Comparison of ENCODE assay signal across 28 cellular contexts in the genomic region with DNA sequence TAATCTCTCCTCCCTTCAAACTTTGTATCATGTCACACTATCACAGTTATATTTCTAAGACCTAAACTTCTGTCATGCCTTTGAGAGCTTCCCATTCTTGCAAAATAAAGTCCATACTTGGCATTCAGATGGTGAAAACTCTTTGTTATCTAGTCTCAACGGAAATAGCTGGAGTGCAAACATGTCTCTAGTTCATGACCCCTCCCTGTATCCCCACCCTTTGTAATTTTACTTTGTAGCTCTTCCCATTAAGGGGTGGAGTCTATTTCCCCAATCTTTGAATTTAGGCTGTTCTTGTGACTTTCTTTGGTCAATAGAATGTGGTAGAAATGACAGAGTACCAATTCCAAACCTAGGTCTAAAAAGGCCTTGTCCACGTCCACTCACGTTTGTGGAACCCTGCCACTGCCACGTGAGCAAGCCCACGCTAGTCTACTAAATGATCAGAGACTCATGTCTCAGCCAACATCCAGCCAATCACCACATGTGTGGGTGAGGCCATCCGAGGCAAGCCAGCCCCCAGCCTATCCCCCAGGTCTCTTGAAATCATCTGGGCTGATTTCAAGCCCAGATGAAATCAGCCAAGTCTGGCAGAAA. TPM values are rescaled to one million over a fixed set of nuclear protein-coding genes. Genes with fewer than 3 reads are reported as not detected.
"Had no signal": no experiment of that assay in that cellular context is flagged by ENCODE, and none has a peak within 500 bp of the region (broad histone marks: within the 10 kb centered on the region; RNA-seq: fewer than 3 reads in every experiment).

No MANE protein-coding gene starts in this region.

- DNase-seq: activated CD4-positive, alpha-beta T cell treated with anti-CD3 and anti-CD28 coated beads for 48 hours; activated CD4-positive, alpha-beta T cell treated with anti-CD3 and anti-CD28 coated beads, Interleukin-2, amount 50 U/mL, for 4 hours; activated CD4-positive, CD25-positive, alpha-beta regulatory T cell treated with anti-CD3 and anti-CD28 coated beads, Interleukin-2, amount 50 U/mL, for 72 hours; activated CD8-positive, alpha-beta memory T cell treated with anti-CD3 and anti-CD28 coated beads, Interleukin-2, amount 10 ng/mL, durations not matched to agents 7 days and 5 days; activated CD8-positive, alpha-beta T cell treated with anti-CD3 and anti-CD28 coated beads, Interleukin-2, amount 10 ng/mL, durations not matched to agents 7 days and 5 days; activated effector memory CD4-positive, alpha-beta T cell treated with Interleukin-2 at 50 U/mL for 16 hours; activated naive CD4-positive, alpha-beta T cell; activated T-cell treated with anti-CD3 and anti-CD28 coated beads, Interleukin-2, amount 50 U/mL, for 24 hours; aorta; central memory CD4-positive, alpha-beta T cell; Kasumi-1; NCI-H1048; NCI-H1417; NCI-H1930; NCI-H2171 treated with DMSO at 0.1 percent for 48 hours; NCI-H510A; NCI-H526 treated with DMSO at 0.1 percent for 48 hours; NCI-H82; NK-92 treated with Interleukin-12 subunit alpha and Interleukin-12 subunit beta, amount 100 ng/mL, for 24 hours; PC-3; SIG-M5; T-helper 2 cell; T1000 had no signal

RNA-seq across cellular contexts. Expression of a gene that starts 23.4 kb away (rescaled TPM):
- total RNA-seq: activated CD8-positive, alpha-beta memory T cell treated with anti-CD3 and anti-CD28 coated beads, Interleukin-2, amount 10 ng/mL, durations not matched to agents 7 days and 5 days; activated CD8-positive, alpha-beta T cell treated with anti-CD3 and anti-CD28 coated beads, Interleukin-2, amount 10 ng/mL, durations not matched to agents 7 days and 5 days; activated T-helper 1 cell treated with anti-CD3 and anti-CD28 coated beads, Interleukin-12 subunit alpha, Interleukin-12 subunit beta, Interleukin-2, Interleukin-4 antibody, amounts not matched to agents 30 ng/mL and 10 ng/mL and 1 ng/mL, durations not matched to agents 14 hours and 24 hours and 36 hours; bronchial epithelial cell; chondrocyte; M059J; WTC11 had no signal
- polyA plus RNA-seq: aorta had no signal
